In the genomic region with DNA sequence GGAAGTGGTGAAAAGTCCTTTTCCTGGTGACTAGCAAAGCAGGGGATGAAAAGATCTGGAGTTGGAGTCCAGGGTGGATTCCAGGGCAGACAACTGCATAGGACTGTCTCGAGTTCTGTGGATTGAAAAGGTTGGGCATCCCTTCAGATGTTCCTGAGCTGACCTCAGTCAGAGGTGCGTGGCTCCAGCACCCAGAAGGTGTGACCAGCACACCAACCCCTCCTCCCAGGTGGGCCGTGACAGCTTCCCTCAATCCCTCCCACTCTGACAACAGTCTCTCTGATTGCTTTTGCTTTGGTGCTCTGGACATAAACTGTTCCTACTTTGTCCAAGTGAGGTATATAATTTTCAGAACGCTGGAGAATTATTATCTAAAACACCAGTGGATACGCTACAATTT, we compare ENCODE assay signal across 16 cellular contexts.
DNase-seq lines count a peak whose midpoint lies in the region; ATAC-seq and TF ChIP-seq lines count a peak whose summit lies in the region.
"Had no signal": no experiment of that assay in that cellular context is flagged by ENCODE, and none has a peak within 500 bp of the region (broad histone marks: within the 10 kb centered on the region; RNA-seq: fewer than 3 reads in every experiment).

No MANE protein-coding gene starts in this region.

- TF ChIP-seq POLR2A in spleen (IDR thresholded peaks at IDR 0.05), result no peak

- intact Hi-C loops in spleen (cut with DNase I; ENCODE audit: low total_unique reads), result no loop called here

- no peaks in the 10 kb centered on the region for H3K9me2 ChIP-seq in OCI-LY1 (ENCODE audit: low read depth, low read length)
- H3K9me2 ChIP-seq: SK-N-SH had no signal

- H3K4me1 Mint-ChIP-seq in activated naive CD4-positive, alpha-beta T cell treated with anti-CD3 and anti-CD28 coated beads, Interleukin-2, amount 50 U/mL, for 24 hours, result peaks cover 35% of the 10 kb centered on the region
- peaks cover 28% of the 10 kb centered on the region for H3K4me1 Mint-ChIP-seq in activated naive CD8-positive, alpha-beta T cell (ENCODE audit: low read depth)

- H3K36me3 ChIP-seq in OCI-LY1 (ENCODE audit: insufficient read depth, low read length) (peaks cover 22% of the 10 kb centered on the region; the same call in 1 of the 2 replicates), spleen (no peaks in the 10 kb centered on the region)
- H3K36me3 ChIP-seq: ascending aorta, right lobe of liver, tibial artery had no signal

- H3F3A ChIP-seq in OCI-LY1 (ENCODE audit: insufficient read depth, low read length), result no peaks in the 10 kb centered on the region

- no peak overlapping the region for H2AFZ ChIP-seq in OCI-LY1 (ENCODE audit: low read length)

- 67 to 85% (median 76%) methylated on average over 5 of the region's 5 CpGs for WGBS in spleen, 5 donors

- H3K4me1 ChIP-seq in OCI-LY1 (ENCODE audit: insufficient read depth, low read length, severe bottlenecking), result peaks cover 93% of the 10 kb centered on the region
- peaks cover 0 to 32% (median 19%) of the 10 kb centered on the region in 6 donors for H3K4me1 ChIP-seq in spleen
- H3K4me1 ChIP-seq: right lobe of liver, tibial artery had no signal

- ATAC-seq in HG03045 (IDR thresholded peaks at IDR 0.05; ENCODE audit: unreplicated experiment) (no peak), GM18511 (IDR thresholded peaks at IDR 0.05; ENCODE audit: unreplicated experiment) (no peak)

- peak overlapping the region; percentile 67 for H3K27ac ChIP-seq in OCI-LY1 (ENCODE audit: low read depth, low read length, poor library complexity, severe bottlenecking)
- H3K27ac ChIP-seq in spleen, result peak overlapping the region in 5 of 8 donors; percentile 5 to 90 (median 46)
- H3K27ac ChIP-seq: right lobe of liver, tibial artery had no signal

- no peaks in the 10 kb centered on the region for H3K9me3 Mint-ChIP-seq in activated naive CD4-positive, alpha-beta T cell treated with anti-CD3 and anti-CD28 coated beads, Interleukin-2, amount 50 U/mL, for 24 hours
- H3K9me3 Mint-ChIP-seq in activated naive CD8-positive, alpha-beta T cell (ENCODE audit: low read depth), result no peaks in the 10 kb centered on the region
- H3K9me3 Mint-ChIP-seq: mesothelial cell of epicardium had no signal

- no peaks in the 10 kb centered on the region for H3K27me3 ChIP-seq in OCI-LY1 (ENCODE audit: insufficient read depth, low read length)
- H3K27me3 ChIP-seq in spleen (replicated peaks in 1 of 7), result no peaks in the 10 kb centered on the region
- H3K27me3 ChIP-seq: ascending aorta, right lobe of liver, tibial artery had no signal

- H3K9me3 ChIP-seq in OCI-LY1 (ENCODE audit: low read length) (no peaks in the 10 kb centered on the region), spleen (no peaks in the 10 kb centered on the region)
- H3K9me3 ChIP-seq: ascending aorta, right lobe of liver, SK-N-SH, tibial artery had no signal

- no peak for DNase-seq in activated naive CD4-positive, alpha-beta T cell treated with Interleukin-2 at 50 U/mL for 16 hours
- no peak for DNase-seq in spleen
- DNase-seq in RKO (ENCODE audit: low spot score), result no peak
- DNase-seq: left cardiac atrium; occipital lobe; right lobe of liver; SK-N-SH; stimulated activated CD8-positive, alpha-beta memory T cell treated with anti-CD3 and anti-CD28 coated beads, Interleukin-4, amount 100 ng/mL, for 48 hours; tibial artery had no signal

- peaks cover 43% of the 10 kb centered on the region for H3K79me2 ChIP-seq in OCI-LY1 (ENCODE audit: insufficient read depth, low read length)

- H3K4me3 ChIP-seq in OCI-LY1 (ENCODE audit: low read depth, low read length, poor library complexity, severe bottlenecking), result no peak overlapping the region
- peak overlapping the region in 1 of 8 donors; percentile 49 for H3K4me3 ChIP-seq in spleen
- H3K4me3 ChIP-seq: ascending aorta, right lobe of liver, tibial artery had no signal

- H3K4me3 Mint-ChIP-seq in activated naive CD4-positive, alpha-beta T cell treated with anti-CD3 and anti-CD28 coated beads, Interleukin-2, amount 50 U/mL, for 24 hours, result peak overlapping the region; percentile 87
- peak overlapping the region; percentile 93 for H3K4me3 Mint-ChIP-seq in activated naive CD8-positive, alpha-beta T cell
- H3K4me3 Mint-ChIP-seq: mesothelial cell of epicardium had no signal

- H3K36me3 Mint-ChIP-seq in activated naive CD4-positive, alpha-beta T cell treated with anti-CD3 and anti-CD28 coated beads, Interleukin-2, amount 50 U/mL, for 24 hours, result peaks cover 41% of the 10 kb centered on the region
- peaks cover 33% of the 10 kb centered on the region for H3K36me3 Mint-ChIP-seq in activated naive CD8-positive, alpha-beta T cell
- H3K36me3 Mint-ChIP-seq: mesothelial cell of epicardium had no signal

- H3K27ac Mint-ChIP-seq in activated naive CD4-positive, alpha-beta T cell treated with anti-CD3 and anti-CD28 coated beads, Interleukin-2, amount 50 U/mL, for 24 hours, result peak overlapping the region; percentile 97
- peak overlapping the region; percentile 96 for H3K27ac Mint-ChIP-seq in activated naive CD8-positive, alpha-beta T cell
- H3K27ac Mint-ChIP-seq: mesothelial cell of epicardium had no signal

- peak overlapping the region; percentile 29 for H3K9ac ChIP-seq in OCI-LY1 (ENCODE audit: low read length)
- H3K9ac ChIP-seq: SK-N-SH had no signal

- peak overlapping the region; percentile 27; the same call in 1 of the 2 replicates for H3K4me2 ChIP-seq in OCI-LY1 (ENCODE audit: low read length)
- H3K4me2 ChIP-seq: SK-N-SH had no signal

- H4K20me1 ChIP-seq in OCI-LY1 (ENCODE audit: insufficient read depth, low read length), result no peaks in the 10 kb centered on the region

- no peak for TF ChIP-seq CTCF in OCI-LY1 (IDR thresholded peaks at IDR 0.05; ENCODE audit: low read length)
- TF ChIP-seq CTCF in spleen (IDR thresholded peaks at IDR 0.05 in 8 of 11, conservative IDR thresholded peaks at IDR 0.05 in 3 of 11), result no peak

- H3K27me3 Mint-ChIP-seq in activated naive CD4-positive, alpha-beta T cell treated with anti-CD3 and anti-CD28 coated beads, Interleukin-2, amount 50 U/mL, for 24 hours, result no peaks in the 10 kb centered on the region
- no peaks in the 10 kb centered on the region for H3K27me3 Mint-ChIP-seq in activated naive CD8-positive, alpha-beta T cell
